27 cellular contexts compared by ENCODE assay signal in genomic region chr7:35773994-35774393, GRCh38. TPM values are rescaled to one million over a fixed set of nuclear protein-coding genes. Genes with fewer than 3 reads are reported as not detected.
DNase-seq lines count a peak whose midpoint lies in the region; ATAC-seq, FAIRE-seq and TF ChIP-seq lines count a peak whose summit lies in the region.
"Had no signal": no experiment of that assay in that cellular context is flagged by ENCODE, and none has a peak within 500 bp of the region (broad histone marks: within the 10 kb centered on the region; RNA-seq: fewer than 3 reads in every experiment).

No MANE protein-coding gene starts in this region.

- H3K4me1 ChIP-seq in HepG2 (ENCODE audit: insufficient read depth, low read length) (no peaks in the 10 kb centered on the region), right lobe of liver (no peaks in the 10 kb centered on the region)
- H3K4me1 ChIP-seq: BE2C; BLaER1 treated with 17β-estradiol and CSF1 and Interleukin-3, amounts not matched to agents 10 nM and 100 nM had no signal

- no peak overlapping the region for H3K9ac ChIP-seq in HepG2 (ENCODE audit: insufficient read depth, low read depth, low read length)
- H3K9ac ChIP-seq: BLaER1 treated with 17β-estradiol and CSF1 and Interleukin-3, amounts not matched to agents 10 nM and 100 nM; GM23248 had no signal

- H2AFZ ChIP-seq in HepG2 (ENCODE audit: low read length) = no peak overlapping the region
- H2AFZ ChIP-seq: GM23248 had no signal

- no peak overlapping the region for H3K4me3 Mint-ChIP-seq in nephron progenitor cell
- H3K4me3 Mint-ChIP-seq in activated CD8-positive, alpha-beta T cell treated with anti-CD3 and anti-CD28 coated beads for 36 hours = no peak overlapping the region
- H3K4me3 Mint-ChIP-seq: CD14-positive monocyte; CD4-positive, alpha-beta T cell; CD8-positive, alpha-beta memory T cell had no signal

- no peaks in the 10 kb centered on the region for H4K20me1 ChIP-seq in HepG2 (ENCODE audit: insufficient read depth, low read length)
- H4K20me1 ChIP-seq: BLaER1 treated with 17β-estradiol and CSF1 and Interleukin-3, amounts not matched to agents 10 nM and 100 nM had no signal

- H3K4me3 ChIP-seq in HepG2 (replicated peaks in 1 of 3; ENCODE audit: insufficient read depth in 1 of 3, low read depth in 2 of 3, low read length in 3 of 3) = no peak overlapping the region
- no peak overlapping the region for H3K4me3 ChIP-seq in right lobe of liver
- H3K4me3 ChIP-seq in dorsolateral prefrontal cortex = no peak overlapping the region
- H3K4me3 ChIP-seq: BLaER1 treated with 17β-estradiol and CSF1 and Interleukin-3, amounts not matched to agents 10 nM and 100 nM; GM12878; GM23248 had no signal

- H3K79me2 ChIP-seq in HepG2 (ENCODE audit: insufficient read depth, low read length) = no peaks in the 10 kb centered on the region

- FAIRE-seq in HepG2 (lab: Jason Lieb, UNC) = no peak
- FAIRE-seq: A204.1, D721Med, GM12878, GM19239, H1 had no signal

- H3K9me3 ChIP-seq in HepG2 (ENCODE audit: low read length) (no peaks in the 10 kb centered on the region), right lobe of liver (no peaks in the 10 kb centered on the region)
- H3K9me3 ChIP-seq: BE2C; BLaER1 treated with 17β-estradiol and CSF1 and Interleukin-3, amounts not matched to agents 10 nM and 100 nM had no signal

- in situ Hi-C loops in HepG2 (cut with HindIII; ENCODE audit: extremely low pct_ligation_motif_present, low pct_unique_long_range_greater_than_20kb) = no loop called here

- TF ChIP-seq CTCF in HepG2 (CRISPR knock-in tag; IDR thresholded peaks at IDR 0.05) = no peak
- no peak for TF ChIP-seq CTCF in right lobe of liver (IDR thresholded peaks at IDR 0.05)
- no peak for TF ChIP-seq CTCF in dorsolateral prefrontal cortex (IDR thresholded peaks at IDR 0.05 in 54 of 56, conservative IDR thresholded peaks at IDR 0.05 in 2 of 56; ENCODE audit: low read depth in 1 of 56, partially characterized antibody in 56 of 56)
- no peak for TF ChIP-seq CTCF in nephron progenitor cell (IDR thresholded peaks at IDR 0.05)
- no peak for TF ChIP-seq CTCF in activated CD8-positive, alpha-beta T cell treated with anti-CD3 and anti-CD28 coated beads for 36 hours (IDR thresholded peaks at IDR 0.05)

- H3K4me2 ChIP-seq in HepG2 (ENCODE audit: low read depth, low read length) = no peak overlapping the region
- H3K4me2 ChIP-seq: BLaER1 treated with 17β-estradiol and CSF1 and Interleukin-3, amounts not matched to agents 10 nM and 100 nM had no signal

- H3K36me3 ChIP-seq in HepG2 (replicated peaks in 1 of 2; ENCODE audit: control insufficient read depth in 1 of 2, insufficient read depth in 2 of 2, low read length in 2 of 2) (no peaks in the 10 kb centered on the region), right lobe of liver (no peaks in the 10 kb centered on the region)
- H3K36me3 ChIP-seq: BE2C; BLaER1 treated with 17β-estradiol and CSF1 and Interleukin-3, amounts not matched to agents 10 nM and 100 nM had no signal

- H3K27me3 ChIP-seq in HepG2 (ENCODE audit: control insufficient read depth in 1 of 2, insufficient read depth in 2 of 2, low read length in 2 of 2) = no peaks in the 10 kb centered on the region
- no peaks in the 10 kb centered on the region for H3K27me3 ChIP-seq in right lobe of liver
- H3K27me3 ChIP-seq in dorsolateral prefrontal cortex = no peaks in the 10 kb centered on the region
- H3K27me3 ChIP-seq: BE2C; BLaER1 treated with 17β-estradiol and CSF1 and Interleukin-3, amounts not matched to agents 10 nM and 100 nM had no signal

- 78% methylated on average over 3 of the region's 3 CpGs for WGBS in HepG2 (ENCODE audit: low lambda C conversion rate)
- 94% methylated on average over 3 of the region's 3 CpGs for WGBS in right lobe of liver (ENCODE audit: insufficient coverage, low coverage, low lambda C conversion rate, missing lambda C conversion rate)

- no peak for TF ChIP-seq EP300 in HepG2 (IDR thresholded peaks at IDR 0.05; ENCODE audit: low read depth in 2 of 2, low read length in 2 of 2)
- TF ChIP-seq EP300 in HepG2 (CRISPR knock-in tag; IDR thresholded peaks at IDR 0.05; ENCODE audit: borderline replicate concordance) = no peak

- no peak for TF ChIP-seq RAD21 in HepG2 (CRISPR knock-in tag; IDR thresholded peaks at IDR 0.05)

- DNase-seq in HepG2 (ENCODE audit: low spot score) (no peak), right lobe of liver (no peak), dorsolateral prefrontal cortex (no peak), nephron progenitor cell (no peak), mesenteric fat pad (ENCODE audit: low spot score) (no peak), NCI-H510A treated with DMSO at 0.1 percent for 48 hours (lab: John Stamatoyannopoulos, UW) (no peak)
- no peak for DNase-seq in activated CD8-positive, alpha-beta T cell treated with anti-CD3 and anti-CD28 coated beads for 36 hours
- DNase-seq: ACHN; AML-193; BE2C; CD4-positive, alpha-beta T cell; CD8-positive, alpha-beta memory T cell; DMS 273 treated with DMSO at 0.1 percent for 48 hours; DMS79; EL; GDM1; GM23248; H7; HCEC 1CT had no signal

- intact Hi-C loops in HepG2 (cut with micrococcal nuclease; ENCODE audit: unreplicated experiment) = no loop called here
- intact Hi-C loops in right lobe of liver (cut with DNase I) = no loop called here
- intact Hi-C loops in dorsolateral prefrontal cortex (cut with DNase I) = no loop called here
- intact Hi-C loops in activated CD8-positive, alpha-beta T cell treated with anti-CD3 and anti-CD28 coated beads for 36 hours (cut with micrococcal nuclease) = no loop called here

- POLR2A ChIA-PET in HepG2 (lab: Yijun Ruan, JAX) = no interaction called here
- POLR2A ChIA-PET in activated CD8-positive, alpha-beta T cell treated with anti-CD3 and anti-CD28 coated beads for 36 hours (lab: Charles Lee) = no interaction called here

- no peaks in the 10 kb centered on the region for H3K9me3 Mint-ChIP-seq in nephron progenitor cell
- H3K9me3 Mint-ChIP-seq in activated CD8-positive, alpha-beta T cell treated with anti-CD3 and anti-CD28 coated beads for 36 hours = no peaks in the 10 kb centered on the region
- H3K9me3 Mint-ChIP-seq: CD14-positive monocyte; CD4-positive, alpha-beta T cell; CD8-positive, alpha-beta memory T cell had no signal

- peak overlapping the region; percentile 22 for H3K27ac Mint-ChIP-seq in nephron progenitor cell
- no peak overlapping the region for H3K27ac Mint-ChIP-seq in activated CD8-positive, alpha-beta T cell treated with anti-CD3 and anti-CD28 coated beads for 36 hours
- H3K27ac Mint-ChIP-seq: CD14-positive monocyte; CD4-positive, alpha-beta T cell had no signal

- CTCF ChIA-PET in HepG2 (lab: Yijun Ruan, JAX; ENCODE audit: low intra/inter-chr PET ratio, low total read pairs) = no interaction called here
- CTCF ChIA-PET in activated CD8-positive, alpha-beta T cell treated with anti-CD3 and anti-CD28 coated beads for 36 hours (lab: Charles Lee) = no interaction called here

- no peak for ATAC-seq in HepG2
- no peak for ATAC-seq in right lobe of liver
- no peak for ATAC-seq in activated CD8-positive, alpha-beta T cell treated with anti-CD3 and anti-CD28 coated beads for 36 hours
- ATAC-seq: GM12878 had no signal

- TF ChIP-seq POLR2A in HepG2 (IDR thresholded peaks at IDR 0.05; ENCODE audit: insufficient read depth in 1 of 2, low read depth in 2 of 2, low read length in 2 of 2) (no peak), right lobe of liver (IDR thresholded peaks at IDR 0.05) (no peak)

- H3K27ac ChIP-seq in HepG2 (ENCODE audit: extremely low read length, insufficient read depth, low read length) (no peak overlapping the region), right lobe of liver (no peak overlapping the region), dorsolateral prefrontal cortex (peak overlapping the region in 54 of 59 donors; percentile 7 to 99 (median 83))
- H3K27ac ChIP-seq: 22Rv1; BLaER1 treated with 17β-estradiol and CSF1 and Interleukin-3, amounts not matched to agents 10 nM and 100 nM; GM23248 had no signal

- H3K27me3 Mint-ChIP-seq in nephron progenitor cell (ENCODE audit: low read depth, poor library complexity) = peaks cover 2% of the 10 kb centered on the region
- no peaks in the 10 kb centered on the region for H3K27me3 Mint-ChIP-seq in activated CD8-positive, alpha-beta T cell treated with anti-CD3 and anti-CD28 coated beads for 36 hours
- H3K27me3 Mint-ChIP-seq: CD4-positive, alpha-beta T cell; CD8-positive, alpha-beta memory T cell had no signal

- no peaks in the 10 kb centered on the region for H3K36me3 Mint-ChIP-seq in nephron progenitor cell (ENCODE audit: low read depth)
- no peaks in the 10 kb centered on the region for H3K36me3 Mint-ChIP-seq in activated CD8-positive, alpha-beta T cell treated with anti-CD3 and anti-CD28 coated beads for 36 hours (ENCODE audit: low read depth)
- H3K36me3 Mint-ChIP-seq: CD14-positive monocyte had no signal

- H3K4me1 Mint-ChIP-seq in nephron progenitor cell = no peaks in the 10 kb centered on the region
- H3K4me1 Mint-ChIP-seq in activated CD8-positive, alpha-beta T cell treated with anti-CD3 and anti-CD28 coated beads for 36 hours (ENCODE audit: low read depth) = no peaks in the 10 kb centered on the region
- H3K4me1 Mint-ChIP-seq: CD14-positive monocyte; CD8-positive, alpha-beta memory T cell had no signal

- no TSS peak for BruUV-seq in HepG2 (replicated peaks; lab: Mats Ljungman, UMichigan)

RNA-seq across cellular contexts. Expression of gene SEPTIN7, which starts 26.9 kb away (rescaled TPM):
- 129 and 215 TPM in 2 replicates for total RNA-seq in HepG2 (2016; rRNA removed; fragmentation: Illumina TruSeq; extraction: Trizol)
- 9.6 and 11.6 TPM in 2 replicates for total RNA-seq in HepG2 (2016; cell fraction: cytosol; rRNA removed; fragmentation: Illumina TruSeq; extraction: Trizol; ENCODE audit: low read depth)
- 128 and 219 TPM in 2 replicates for total RNA-seq in HepG2 (2016; cell fraction: insoluble cytoplasmic fraction; rRNA removed; fragmentation: Illumina TruSeq; extraction: Trizol)
- total RNA-seq in HepG2 (2016; cell fraction: membrane; rRNA removed; fragmentation: Illumina TruSeq; extraction: Trizol) = 32.1 and 46.0 TPM in 2 replicates
- total RNA-seq in HepG2 (2016; cell fraction: nucleus; rRNA removed; fragmentation: Illumina TruSeq; extraction: Trizol) = 73.3 and 80.1 TPM in 2 replicates
- 71.6 and 103 TPM in 2 replicates for polyA plus RNA-seq in HepG2 (2011; rRNA removed)
- 30.0 and 48.8 TPM in 2 replicates for polyA plus RNA-seq in HepG2 (2011; cell fraction: cytosol; rRNA removed)
- 15.0 and 15.1 TPM in 2 replicates for polyA plus RNA-seq in HepG2 (2011; cell fraction: nucleus; rRNA removed)
- 80.8 and 116 TPM in 2 replicates for polyA plus RNA-seq in HepG2 (2012)
- polyA plus RNA-seq in HepG2 (2016; cell fraction: cytosol; fragmentation: Illumina TruSeq; extraction: Trizol; ENCODE audit: low read depth) = 12.3 and 12.5 TPM in 2 replicates
- 227 and 242 TPM in 2 replicates for polyA plus RNA-seq in HepG2 (2016; cell fraction: insoluble cytoplasmic fraction; fragmentation: Illumina TruSeq; extraction: Trizol; ENCODE audit: low read depth)
- polyA plus RNA-seq in HepG2 (2016; cell fraction: membrane; fragmentation: Illumina TruSeq; extraction: Trizol; ENCODE audit: low read depth) = 28.2 and 28.5 TPM in 2 replicates
- polyA plus RNA-seq in HepG2 (2016; cell fraction: nucleus; fragmentation: Illumina TruSeq; extraction: Trizol; ENCODE audit: insufficient read depth, low read depth) = 84.5 and 88.0 TPM in 2 replicates
- polyA minus RNA-seq in HepG2 (2011; rRNA and poly(A)+ RNA removed; ENCODE audit: low replicate concordance) = 20.9 and 38.7 TPM in 2 replicates
- 49.4 and 59.4 TPM in 2 replicates for polyA minus RNA-seq in HepG2 (2011; cell fraction: cytosol; rRNA and poly(A)+ RNA removed)
- 101 and 117 TPM in 2 replicates for polyA minus RNA-seq in HepG2 (2011; cell fraction: nucleus; rRNA and poly(A)+ RNA removed)
- 10 to 100 TPM; 35.2 to 67.7 (median 56.5) TPM for total RNA-seq in right lobe of liver
- total RNA-seq in dorsolateral prefrontal cortex = 1,000 to 10,000 TPM in 1 of 120 experiments, 100 to 1,000 TPM in 119; 401 to 1,012 (median 568) TPM
- total RNA-seq in mesenteric fat pad = 195 TPM
- 100 to 1,000 TPM; 231 to 235 TPM for total RNA-seq in activated CD8-positive, alpha-beta T cell treated with anti-CD3 and anti-CD28 coated beads for 36 hours

Comparison
In these comparisons a context has a peak if more than half of its experiments do, and no peak if none do; other contexts are left out.
1. H3K27ac ChIP-seq: peak in dorsolateral prefrontal cortex (54 of 59); none in HepG2 (single experiment) and right lobe of liver (0 of 3).